27 cellular contexts compared by ENCODE assay signal in the genomic region with DNA sequence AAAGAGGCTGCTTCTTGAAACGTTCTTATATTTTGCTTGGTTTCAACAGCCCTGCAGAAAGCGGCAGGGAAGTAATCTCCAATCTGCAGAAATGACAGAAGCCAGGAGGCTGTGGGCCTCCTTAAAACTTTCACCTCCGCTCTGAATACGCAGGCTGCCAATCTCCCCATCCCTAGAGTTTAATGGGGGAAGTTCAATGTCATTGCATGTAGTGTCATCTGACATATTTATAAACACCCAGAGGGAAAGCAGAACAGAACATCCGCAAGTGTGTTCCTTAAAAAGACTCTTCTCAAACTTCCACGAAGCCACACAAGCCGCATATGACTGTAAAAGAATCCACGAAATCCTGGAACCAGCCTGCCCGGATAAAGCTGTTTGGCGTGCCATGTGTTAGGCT.
DNase-seq lines count a peak whose midpoint lies in the region; ATAC-seq, FAIRE-seq and TF ChIP-seq lines count a peak whose summit lies in the region.
"Had no signal": no experiment of that assay in that cellular context is flagged by ENCODE, and none has a peak within 500 bp of the region (broad histone marks: within the 10 kb centered on the region; RNA-seq: fewer than 3 reads in every experiment).

No MANE protein-coding gene starts in this region.

- H3K27me3 ChIP-seq in hepatocyte (no peaks in the 10 kb centered on the region), rectal smooth muscle tissue (ENCODE audit: control insufficient read depth, insufficient read depth, low read length) (no peaks in the 10 kb centered on the region)
- H3K27me3 ChIP-seq: spleen had no signal

- 66% methylated on average over 10 of the region's 10 CpGs for WGBS in hepatocyte (ENCODE audit: low lambda C conversion rate, missing lambda C conversion rate)

- H4K20me1 ChIP-seq in hepatocyte (ENCODE audit: insufficient read depth, poor library complexity, severe bottlenecking), result no peaks in the 10 kb centered on the region

- H3K4me3 ChIP-seq in hepatocyte (no peak overlapping the region), rectal smooth muscle tissue (ENCODE audit: low read length) (no peak overlapping the region)
- H3K4me3 ChIP-seq: prostate gland, spleen had no signal

- peak overlapping the region; percentile 21 for H3K27ac ChIP-seq in hepatocyte
- H3K27ac ChIP-seq in rectal smooth muscle tissue (ENCODE audit: low read depth, low read length), result peak overlapping the region; percentile 40
- H3K27ac ChIP-seq: prostate gland had no signal

- no peaks in the 10 kb centered on the region for H3K9me2 ChIP-seq in hepatocyte (replicated peaks; ENCODE audit: insufficient read depth)

- H3K9ac ChIP-seq in rectal smooth muscle tissue (ENCODE audit: low read length), result no peak overlapping the region

- no peak overlapping the region for H3K4me2 ChIP-seq in hepatocyte

- H3K9me3 ChIP-seq in hepatocyte (ENCODE audit: low read depth), result no peaks in the 10 kb centered on the region
- H3K9me3 ChIP-seq: prostate gland, spleen had no signal

- DNase-seq in KBM-7 (peak; percentile 80), NOMO-1 treated with dmso at 0.1 percent for 144 hours (lab: John Stamatoyannopoulos, UW; ENCODE audit: unreplicated experiment) (peak; percentile 87), hepatocyte (ENCODE audit: low spot score) (no peak), DMS53 treated with DMSO at 0.1 percent for 48 hours (lab: John Stamatoyannopoulos, UW; ENCODE audit: unreplicated experiment) (no peak), RCC 7860 (ENCODE audit: low spot score) (no peak), NCI-H524 (lab: John Stamatoyannopoulos, UW) (no peak)
- DNase-seq: activated B cell treated with CpG ODN at 0.5 μM for 24 hours; activated CD8-positive, alpha-beta T cell treated with anti-CD3 and anti-CD28 coated beads for 36 hours; activated T-cell treated with anti-CD3 and anti-CD28 coated beads, Interleukin-2, amount 50 U/mL, for 4 hours; CD8-positive, alpha-beta memory T cell; cerebellar nuclear complex; DMS79; erythroblast; GOT3; nephron progenitor cell; SHP77; spleen; stimulated activated CD4-positive, alpha-beta T cell treated with anti-CD3 and anti-CD28 coated beads, Interleukin-4, amount 100 ng/mL, for 4 hours; stimulated activated naive CD8-positive, alpha-beta T cell treated with anti-CD3 and anti-CD28 coated beads, Interleukin-15, amount 100 ng/mL, for 72 hours; T-helper 2 cell had no signal

- no peak for FAIRE-seq in RCC 7860 (lab: Jason Lieb, UNC)
- FAIRE-seq: frontal cortex, GM12892, GM19239, keratinocyte had no signal

- H2AFZ ChIP-seq in hepatocyte, result no peak overlapping the region

- no peak for ATAC-seq in HG02938 (IDR thresholded peaks at IDR 0.05; ENCODE audit: unreplicated experiment)
- ATAC-seq: activated CD8-positive, alpha-beta T cell treated with anti-CD3 and anti-CD28 coated beads for 36 hours; activated T-cell treated with anti-CD3 and anti-CD28 coated beads, Interleukin-2, amount 50 U/mL, for 4 hours; stimulated activated naive CD8-positive, alpha-beta T cell treated with anti-CD3 and anti-CD28 coated beads, Interleukin-15, amount 100 ng/mL, for 72 hours had no signal

- H3K36me3 ChIP-seq in hepatocyte (replicated peaks; ENCODE audit: insufficient read depth, low read depth), result no peaks in the 10 kb centered on the region
- H3K36me3 ChIP-seq in rectal smooth muscle tissue (ENCODE audit: control insufficient read depth, insufficient read depth, low read length), result no peaks in the 10 kb centered on the region
- H3K36me3 ChIP-seq: prostate gland, spleen had no signal

- H3K4me1 ChIP-seq in hepatocyte (ENCODE audit: insufficient read depth) (no peaks in the 10 kb centered on the region), rectal smooth muscle tissue (ENCODE audit: control insufficient read depth, insufficient read depth, low read length) (no peaks in the 10 kb centered on the region)
- H3K4me1 ChIP-seq: prostate gland had no signal

- in situ Hi-C loops in KBM-7 (cut with MboI; ENCODE audit: low pct_unique_long_range_greater_than_20kb, low sequenced_read_pairs), result no loop called here

- no peaks in the 10 kb centered on the region for H3K79me2 ChIP-seq in hepatocyte

- TF ChIP-seq CTCF in hepatocyte (IDR thresholded peaks at IDR 0.05; ENCODE audit: poor library complexity), result no peak

Comparison
In these comparisons a context has a peak if more than half of its experiments do, and no peak if none do; other contexts are left out.
1. DNase-seq: peak in KBM-7 (single experiment) and NOMO-1 treated with dmso at 0.1 percent for 144 hours (single experiment); none in hepatocyte (single experiment), DMS53 treated with DMSO at 0.1 percent for 48 hours (single experiment), RCC 7860 (single experiment) and NCI-H524 (0 of 2).